In the genomic region with DNA sequence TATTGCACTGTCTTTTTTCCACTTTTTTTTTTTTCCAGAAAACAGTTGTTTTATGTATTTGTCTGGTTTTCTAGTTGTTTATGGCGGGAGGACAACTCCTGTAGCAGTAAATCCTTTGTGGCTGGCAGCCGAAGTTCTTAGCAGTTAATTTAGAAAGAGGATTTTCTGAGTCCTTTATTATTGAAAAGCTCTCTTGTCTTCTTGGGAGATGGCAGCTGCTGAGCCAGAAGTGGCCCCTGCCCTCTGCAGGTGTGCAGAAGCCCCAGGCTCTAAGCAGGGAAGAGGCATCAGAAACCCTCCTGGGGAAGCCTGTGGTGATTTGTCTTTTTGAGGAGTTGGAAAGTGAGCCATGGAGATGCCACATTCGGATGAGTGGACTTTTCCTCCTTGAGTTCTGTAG, we compare ENCODE assay signal across 17 cellular contexts.
DNase-seq lines count a peak whose midpoint lies in the region; ATAC-seq and TF ChIP-seq lines count a peak whose summit lies in the region.
"Had no signal": no experiment of that assay in that cellular context is flagged by ENCODE, and none has a peak within 500 bp of the region (broad histone marks: within the 10 kb centered on the region; RNA-seq: fewer than 3 reads in every experiment).

No MANE protein-coding gene starts in this region.

- ATAC-seq in activated naive CD8-positive, alpha-beta T cell treated with anti-CD3 and anti-CD28 coated beads, Interleukin-2, amount 50 U/mL, for 24 hours: no peak
- ATAC-seq: CD8-positive, alpha-beta T cell; HepG2 had no signal

- peaks cover 10% of the 10 kb centered on the region for H3K36me3 Mint-ChIP-seq in activated naive CD8-positive, alpha-beta T cell
- peaks cover 3% of the 10 kb centered on the region for H3K36me3 Mint-ChIP-seq in activated naive CD8-positive, alpha-beta T cell treated with anti-CD3 and anti-CD28 coated beads, Interleukin-2, amount 50 U/mL, for 24 hours (ENCODE audit: low read depth)
- peaks cover 9% of the 10 kb centered on the region for H3K36me3 Mint-ChIP-seq in nephron progenitor cell (ENCODE audit: low read depth)
- H3K36me3 Mint-ChIP-seq in activated T-cell treated with anti-CD3 and anti-CD28 coated beads, Interleukin-2, amount 50 U/mL, for 24 hours (ENCODE audit: low read depth): peaks cover 2% of the 10 kb centered on the region
- H3K36me3 Mint-ChIP-seq: CD8-positive, alpha-beta T cell had no signal

- peaks cover 22% of the 10 kb centered on the region for H3K4me1 Mint-ChIP-seq in activated naive CD8-positive, alpha-beta T cell (ENCODE audit: low read depth)
- H3K4me1 Mint-ChIP-seq in activated naive CD8-positive, alpha-beta T cell treated with anti-CD3 and anti-CD28 coated beads, Interleukin-2, amount 50 U/mL, for 24 hours: peaks cover 13% of the 10 kb centered on the region
- peaks cover 8% of the 10 kb centered on the region for H3K4me1 Mint-ChIP-seq in nephron progenitor cell
- H3K4me1 Mint-ChIP-seq in activated T-cell treated with anti-CD3 and anti-CD28 coated beads, Interleukin-2, amount 50 U/mL, for 24 hours (ENCODE audit: low read depth): peaks cover 17% of the 10 kb centered on the region

- no peak for DNase-seq in activated naive CD8-positive, alpha-beta T cell treated with anti-CD3 and anti-CD28 coated beads, Interleukin-2, amount 50 U/mL, for 24 hours
- DNase-seq in coronary artery (ENCODE audit: low spot score): peak; percentile 14
- DNase-seq in nephron progenitor cell: no peak
- DNase-seq in ureter (ENCODE audit: low spot score): peak; percentile 3
- DNase-seq in NCI-H2081 treated with DMSO at 0.1 percent for 48 hours (lab: John Stamatoyannopoulos, UW): no peak
- DNase-seq in OCI-M2 (lab: John Stamatoyannopoulos, UW; ENCODE audit: unreplicated experiment): no peak
- no peak for DNase-seq in activated T-cell treated with anti-CD3 and anti-CD28 coated beads, Interleukin-2, amount 50 U/mL, for 24 hours
- DNase-seq: ACHN, H7, NCI-H1105, NCI-H1694 treated with DMSO at 0.1 percent for 48 hours, NCI-H510A treated with DMSO at 0.1 percent for 48 hours, SHP77 treated with DMSO at 0.1 percent for 48 hours had no signal

- no peak overlapping the region for H3K27ac Mint-ChIP-seq in activated naive CD8-positive, alpha-beta T cell
- no peak overlapping the region for H3K27ac Mint-ChIP-seq in activated naive CD8-positive, alpha-beta T cell treated with anti-CD3 and anti-CD28 coated beads, Interleukin-2, amount 50 U/mL, for 24 hours
- H3K27ac Mint-ChIP-seq in nephron progenitor cell: peak overlapping the region; percentile 19
- H3K27ac Mint-ChIP-seq in activated T-cell treated with anti-CD3 and anti-CD28 coated beads, Interleukin-2, amount 50 U/mL, for 24 hours: no peak overlapping the region
- H3K27ac Mint-ChIP-seq: CD8-positive, alpha-beta T cell had no signal

- peak overlapping the region; percentile 46 for H3K4me3 Mint-ChIP-seq in activated naive CD8-positive, alpha-beta T cell
- no peak overlapping the region for H3K4me3 Mint-ChIP-seq in activated naive CD8-positive, alpha-beta T cell treated with anti-CD3 and anti-CD28 coated beads, Interleukin-2, amount 50 U/mL, for 24 hours
- no peak overlapping the region for H3K4me3 Mint-ChIP-seq in nephron progenitor cell
- no peak overlapping the region for H3K4me3 Mint-ChIP-seq in activated T-cell treated with anti-CD3 and anti-CD28 coated beads, Interleukin-2, amount 50 U/mL, for 24 hours
- H3K4me3 Mint-ChIP-seq: CD8-positive, alpha-beta T cell had no signal

- H3K9me3 Mint-ChIP-seq in activated naive CD8-positive, alpha-beta T cell (ENCODE audit: low read depth): peaks cover 4% of the 10 kb centered on the region
- H3K9me3 Mint-ChIP-seq in activated naive CD8-positive, alpha-beta T cell treated with anti-CD3 and anti-CD28 coated beads, Interleukin-2, amount 50 U/mL, for 24 hours: peaks cover 8% of the 10 kb centered on the region
- peaks cover 66% of the 10 kb centered on the region for H3K9me3 Mint-ChIP-seq in nephron progenitor cell
- H3K9me3 Mint-ChIP-seq in activated T-cell treated with anti-CD3 and anti-CD28 coated beads, Interleukin-2, amount 50 U/mL, for 24 hours: peaks cover 6% of the 10 kb centered on the region

- no peak overlapping the region for H3K27ac ChIP-seq in coronary artery
- H3K27ac ChIP-seq: KMS-11 had no signal

- TF ChIP-seq CTCF in coronary artery (IDR thresholded peaks at IDR 0.05) (no peak), nephron progenitor cell (IDR thresholded peaks at IDR 0.05) (no peak)

- peaks cover 16% of the 10 kb centered on the region for H3K27me3 Mint-ChIP-seq in activated naive CD8-positive, alpha-beta T cell
- peaks cover 43% of the 10 kb centered on the region for H3K27me3 Mint-ChIP-seq in activated naive CD8-positive, alpha-beta T cell treated with anti-CD3 and anti-CD28 coated beads, Interleukin-2, amount 50 U/mL, for 24 hours
- peaks cover 19% of the 10 kb centered on the region for H3K27me3 Mint-ChIP-seq in nephron progenitor cell (ENCODE audit: low read depth, poor library complexity)
- H3K27me3 Mint-ChIP-seq in activated T-cell treated with anti-CD3 and anti-CD28 coated beads, Interleukin-2, amount 50 U/mL, for 24 hours: peaks cover 48% of the 10 kb centered on the region

- no peak overlapping the region for H3K4me3 ChIP-seq in coronary artery

Comparison
In these comparisons a context has a peak if more than half of its experiments do, and no peak if none do; other contexts are left out.
1. DNase-seq: peak in coronary artery (single experiment) and ureter (single experiment); none in activated naive CD8-positive, alpha-beta T cell treated with anti-CD3 and anti-CD28 coated beads, Interleukin-2, amount 50 U/mL, for 24 hours (single experiment), nephron progenitor cell (single experiment), NCI-H2081 treated with DMSO at 0.1 percent for 48 hours (single experiment), OCI-M2 (single experiment) and activated T-cell treated with anti-CD3 and anti-CD28 coated beads, Interleukin-2, amount 50 U/mL, for 24 hours (single experiment).